8 cellular contexts compared by ENCODE assay signal in the genomic region with DNA sequence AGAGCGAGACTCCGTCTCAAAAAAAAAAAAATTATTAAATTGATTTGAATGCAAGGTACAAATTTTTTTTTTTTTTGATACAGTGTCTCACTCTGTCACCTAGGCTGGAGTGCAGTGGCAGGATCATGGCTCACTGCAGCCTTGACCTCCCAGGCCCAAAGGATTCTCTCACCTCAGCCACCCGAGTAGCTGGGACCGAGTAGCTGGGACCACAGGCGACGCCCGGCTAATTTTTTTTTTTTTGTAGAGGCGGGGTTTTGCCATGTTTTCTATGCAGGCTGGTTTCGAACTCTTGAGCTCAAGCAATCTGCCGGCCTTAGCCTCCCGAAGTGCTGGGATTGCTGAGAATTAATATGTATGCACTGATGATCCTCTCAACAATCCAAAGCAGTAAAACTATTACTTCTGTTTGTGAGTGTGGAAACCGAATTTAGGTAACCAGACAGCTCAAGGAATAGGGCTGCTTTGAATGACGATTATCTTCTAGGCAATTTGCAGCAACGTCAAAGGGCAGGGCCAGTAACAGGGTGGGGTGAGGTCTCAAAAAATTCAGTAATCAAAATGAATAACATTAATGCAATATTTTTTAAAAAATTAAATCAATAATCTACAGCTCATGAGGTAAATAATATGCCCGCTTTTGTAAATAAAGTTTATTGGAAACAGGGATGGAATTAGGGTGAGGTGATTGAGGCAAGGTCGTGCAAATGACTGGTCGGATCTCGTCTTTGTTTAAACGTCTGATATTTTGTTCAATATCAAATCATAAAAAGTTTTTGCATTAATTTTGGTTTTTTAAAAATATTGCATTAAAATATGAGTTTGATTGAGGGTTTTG. TPM values are rescaled to one million over a fixed set of nuclear protein-coding genes. Genes with fewer than 3 reads are reported as not detected.
DNase-seq lines count a peak whose midpoint lies in the region; ATAC-seq and TF ChIP-seq lines count a peak whose summit lies in the region.

No MANE protein-coding gene starts in this region.

- H3K4me3 ChIP-seq in iPS-18a (ENCODE audit: low read length) (peak overlapping the region; percentile 80), suprapubic skin (peak overlapping the region; percentile 89)

- H3K36me3 ChIP-seq in iPS-18a (ENCODE audit: control insufficient read depth, low read depth, low read length) (peaks cover 10% of the 10 kb centered on the region), suprapubic skin (no peaks in the 10 kb centered on the region)

- TF ChIP-seq POLR2A in suprapubic skin (IDR thresholded peaks at IDR 0.05): no peak

- H3K9me3 ChIP-seq in iPS-18a (ENCODE audit: control insufficient read depth, low read depth, low read length) (no peaks in the 10 kb centered on the region), suprapubic skin (no peaks in the 10 kb centered on the region)

- H3K36me3 Mint-ChIP-seq in stimulated activated naive CD8-positive, alpha-beta T cell treated with anti-CD3 and anti-CD28 coated beads, Interleukin-15, Interleukin-2, amounts not matched to agents 100 ng/mL and 50 ng/mL, for 24 hours (ENCODE audit: low read depth): peaks cover 28% of the 10 kb centered on the region
- H3K36me3 Mint-ChIP-seq in activated T-helper 1 cell treated with anti-CD3 and anti-CD28 coated beads, Interleukin-12 subunit alpha, Interleukin-12 subunit beta, Interleukin-2, Interleukin-4 antibody, amounts not matched to agents 30 ng/mL and 10 ng/mL and 1 ng/mL, durations not matched to agents 14 hours and 24 hours and 36 hours (ENCODE audit: low read depth): peaks cover 9% of the 10 kb centered on the region

- intact Hi-C loops in activated T-helper 1 cell treated with anti-CD3 and anti-CD28 coated beads, Interleukin-12 subunit alpha, Interleukin-12 subunit beta, Interleukin-2, Interleukin-4 antibody, amounts not matched to agents 30 ng/mL and 10 ng/mL and 1 ng/mL, durations not matched to agents 14 hours and 24 hours and 36 hours (cut with micrococcal nuclease): loop anchor here (1.0 to 2.0 kb wide), 2 partner anchors 50 to 576 kb away; partner anchors contain the start of genes C1orf216 and SFPQ

- H3K9me3 Mint-ChIP-seq in stimulated activated naive CD8-positive, alpha-beta T cell treated with anti-CD3 and anti-CD28 coated beads, Interleukin-15, Interleukin-2, amounts not matched to agents 100 ng/mL and 50 ng/mL, for 24 hours: no peaks in the 10 kb centered on the region
- H3K9me3 Mint-ChIP-seq in activated T-helper 1 cell treated with anti-CD3 and anti-CD28 coated beads, Interleukin-12 subunit alpha, Interleukin-12 subunit beta, Interleukin-2, Interleukin-4 antibody, amounts not matched to agents 30 ng/mL and 10 ng/mL and 1 ng/mL, durations not matched to agents 14 hours and 24 hours and 36 hours: no peaks in the 10 kb centered on the region

- H3K4me1 Mint-ChIP-seq in stimulated activated naive CD8-positive, alpha-beta T cell treated with anti-CD3 and anti-CD28 coated beads, Interleukin-15, Interleukin-2, amounts not matched to agents 100 ng/mL and 50 ng/mL, for 24 hours (ENCODE audit: low read depth): peaks cover 19% of the 10 kb centered on the region
- peaks cover 30% of the 10 kb centered on the region for H3K4me1 Mint-ChIP-seq in activated T-helper 1 cell treated with anti-CD3 and anti-CD28 coated beads, Interleukin-12 subunit alpha, Interleukin-12 subunit beta, Interleukin-2, Interleukin-4 antibody, amounts not matched to agents 30 ng/mL and 10 ng/mL and 1 ng/mL, durations not matched to agents 14 hours and 24 hours and 36 hours (ENCODE audit: low read depth)

- no peaks in the 10 kb centered on the region for H3K27me3 Mint-ChIP-seq in stimulated activated naive CD8-positive, alpha-beta T cell treated with anti-CD3 and anti-CD28 coated beads, Interleukin-15, Interleukin-2, amounts not matched to agents 100 ng/mL and 50 ng/mL, for 24 hours
- H3K27me3 Mint-ChIP-seq in activated T-helper 1 cell treated with anti-CD3 and anti-CD28 coated beads, Interleukin-12 subunit alpha, Interleukin-12 subunit beta, Interleukin-2, Interleukin-4 antibody, amounts not matched to agents 30 ng/mL and 10 ng/mL and 1 ng/mL, durations not matched to agents 14 hours and 24 hours and 36 hours (ENCODE audit: insufficient read depth): no peaks in the 10 kb centered on the region

- H3K27ac Mint-ChIP-seq in stimulated activated naive CD8-positive, alpha-beta T cell treated with anti-CD3 and anti-CD28 coated beads, Interleukin-15, Interleukin-2, amounts not matched to agents 100 ng/mL and 50 ng/mL, for 24 hours: peak overlapping the region; percentile 21
- H3K27ac Mint-ChIP-seq in activated T-helper 1 cell treated with anti-CD3 and anti-CD28 coated beads, Interleukin-12 subunit alpha, Interleukin-12 subunit beta, Interleukin-2, Interleukin-4 antibody, amounts not matched to agents 30 ng/mL and 10 ng/mL and 1 ng/mL, durations not matched to agents 14 hours and 24 hours and 36 hours: peak overlapping the region; percentile 76

- H3K4me1 ChIP-seq in iPS-18a (ENCODE audit: control insufficient read depth, low read depth, low read length): no peaks in the 10 kb centered on the region
- peaks cover 9% of the 10 kb centered on the region for H3K4me1 ChIP-seq in suprapubic skin

- ATAC-seq in stimulated activated naive CD8-positive, alpha-beta T cell treated with anti-CD3 and anti-CD28 coated beads, Interleukin-15, Interleukin-2, amounts not matched to agents 100 U/mL and 50 U/mL, for 24 hours: no peak

- no peak for DNase-seq in stimulated activated naive CD8-positive, alpha-beta T cell treated with anti-CD3 and anti-CD28 coated beads, Interleukin-15, Interleukin-2, amounts not matched to agents 100 U/mL and 50 U/mL, for 24 hours
- DNase-seq in activated T-helper 1 cell treated with anti-CD3 and anti-CD28 coated beads, Interleukin-12 subunit alpha, Interleukin-12 subunit beta, Interleukin-2, Interleukin-4 antibody, amounts not matched to agents 30 ng/mL and 10 ng/mL and 1 ng/mL, durations not matched to agents 14 hours and 24 hours and 36 hours (ENCODE audit: low spot score): no peak
- DNase-seq in suprapubic skin (ENCODE audit: low spot score in 2 of 2): no peak
- no peak for DNase-seq in NCI-H446 treated with DMSO at 0.1 percent for 48 hours (lab: John Stamatoyannopoulos, UW)
- DNase-seq in SW480 (ENCODE audit: low spot score): no peak
- no peak for DNase-seq in AG08395 (ENCODE audit: low spot score)

- peak overlapping the region; percentile 96 for H3K9ac ChIP-seq in iPS-18a (ENCODE audit: low read length)

- no peak for TF ChIP-seq CTCF in suprapubic skin (IDR thresholded peaks at IDR 0.05)

- no peak overlapping the region for H3K27ac ChIP-seq in iPS-18a (ENCODE audit: low read length)
- peak overlapping the region; percentile 52 for H3K27ac ChIP-seq in suprapubic skin

- WGBS in suprapubic skin: 37% methylated on average over 19 of the region's 19 CpGs

- H3K4me3 Mint-ChIP-seq in stimulated activated naive CD8-positive, alpha-beta T cell treated with anti-CD3 and anti-CD28 coated beads, Interleukin-15, Interleukin-2, amounts not matched to agents 100 ng/mL and 50 ng/mL, for 24 hours: peak overlapping the region; percentile 93
- H3K4me3 Mint-ChIP-seq in activated T-helper 1 cell treated with anti-CD3 and anti-CD28 coated beads, Interleukin-12 subunit alpha, Interleukin-12 subunit beta, Interleukin-2, Interleukin-4 antibody, amounts not matched to agents 30 ng/mL and 10 ng/mL and 1 ng/mL, durations not matched to agents 14 hours and 24 hours and 36 hours: peak overlapping the region; percentile 88

- no peak for TF ChIP-seq EP300 in suprapubic skin (IDR thresholded peaks at IDR 0.05)

- H3K27me3 ChIP-seq in iPS-18a (ENCODE audit: control insufficient read depth, insufficient read depth, low read length) (no peaks in the 10 kb centered on the region), suprapubic skin (no peaks in the 10 kb centered on the region)

RNA-seq across cellular contexts. Expression of gene CLSPN, which starts 1.2 kb away (rescaled TPM):
- total RNA-seq in activated T-helper 1 cell treated with anti-CD3 and anti-CD28 coated beads, Interleukin-12 subunit alpha, Interleukin-12 subunit beta, Interleukin-2, Interleukin-4 antibody, amounts not matched to agents 30 ng/mL and 10 ng/mL and 1 ng/mL, durations not matched to agents 14 hours and 24 hours and 36 hours: 53.0 and 53.1 TPM in 2 replicates
- total RNA-seq in suprapubic skin: 1 to 10 TPM in 2 of 4 donors, under 1 TPM in 2; 0.13 to 1.8 (median 0.93) TPM

RNA-seq across cellular contexts. Expression of gene AGO4, which starts 39.2 kb away (rescaled TPM):
- total RNA-seq in activated T-helper 1 cell treated with anti-CD3 and anti-CD28 coated beads, Interleukin-12 subunit alpha, Interleukin-12 subunit beta, Interleukin-2, Interleukin-4 antibody, amounts not matched to agents 30 ng/mL and 10 ng/mL and 1 ng/mL, durations not matched to agents 14 hours and 24 hours and 36 hours: 7.5 and 8.0 TPM in 2 replicates
- total RNA-seq in suprapubic skin: 10 to 100 TPM; 26.7 to 51.7 (median 33.3) TPM

RNA-seq across cellular contexts. Expression of gene C1orf216, which starts 49.9 kb away (rescaled TPM):
- 25.3 and 25.9 TPM in 2 replicates for total RNA-seq in activated T-helper 1 cell treated with anti-CD3 and anti-CD28 coated beads, Interleukin-12 subunit alpha, Interleukin-12 subunit beta, Interleukin-2, Interleukin-4 antibody, amounts not matched to agents 30 ng/mL and 10 ng/mL and 1 ng/mL, durations not matched to agents 14 hours and 24 hours and 36 hours
- 10 to 100 TPM in 1 of 4 donors, 1 to 10 TPM in 3; 8.9 to 11.8 (median 9.5) TPM for total RNA-seq in suprapubic skin

Comparison
In these comparisons a context has a peak if more than half of its experiments do, and no peak if none do; other contexts are left out.
1. RNA of gene CLSPN, which starts 1.2 kb away (total RNA-seq): 53.0 to 53.1 TPM in activated T-helper 1 cell treated with anti-CD3 and anti-CD28 coated beads, Interleukin-12 subunit alpha, Interleukin-12 subunit beta, Interleukin-2, Interleukin-4 antibody, amounts not matched to agents 30 ng/mL and 10 ng/mL and 1 ng/mL, durations not matched to agents 14 hours and 24 hours and 36 hours; 0.13 to 1.8 TPM in suprapubic skin; every median in the first group is over 10 times any median in the second.